In the genomic region with DNA sequence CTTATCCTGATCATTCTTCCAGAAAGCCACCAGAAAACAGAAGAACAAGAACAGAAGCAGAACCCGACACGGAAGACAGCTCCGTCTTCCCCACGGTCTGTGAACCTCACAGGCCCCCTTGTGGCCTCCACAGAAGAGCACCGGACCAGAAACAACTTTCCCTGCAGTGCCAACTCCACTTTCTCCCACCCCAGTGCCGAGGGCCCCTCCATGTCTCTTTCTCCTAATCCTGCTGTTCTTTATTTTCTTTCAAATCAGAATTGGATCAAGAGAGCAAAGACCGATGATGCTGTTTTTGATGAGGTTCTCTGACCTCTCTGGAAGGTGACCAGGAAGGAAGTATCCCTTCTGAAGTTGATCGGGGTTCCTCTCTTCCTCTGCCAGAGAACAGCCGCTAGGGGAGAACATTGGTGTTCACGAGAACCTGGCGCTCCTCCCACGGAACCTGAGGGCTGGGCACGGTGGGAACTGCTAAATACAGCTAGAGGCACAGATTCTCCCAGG, we compare ENCODE assay signal across 8 cellular contexts. TPM values are rescaled to one million over a fixed set of nuclear protein-coding genes. Genes with fewer than 3 reads are reported as not detected.
DNase-seq lines count a peak whose midpoint lies in the region; ATAC-seq and TF ChIP-seq lines count a peak whose summit lies in the region.

No MANE protein-coding gene starts in this region.

- no peak overlapping the region for H3K27ac ChIP-seq in adrenal gland

- H3K36me3 ChIP-seq in adrenal gland (replicated peaks in 1 of 2) = no peaks in the 10 kb centered on the region

- no peaks in the 10 kb centered on the region for H3K4me1 ChIP-seq in adrenal gland (replicated peaks in 1 of 2)

- DNase-seq in AG04449 (ENCODE audit: low read depth, low spot score) = no peak
- no peak for DNase-seq in GM12864 (ENCODE audit: low read depth)
- peak; percentile 19 for DNase-seq in NCI-H2196 treated with DMSO at 0.1 percent for 48 hours (lab: John Stamatoyannopoulos, UW; ENCODE audit: unreplicated experiment)
- DNase-seq in adrenal gland = peak in 5 of 7 donors; percentile 24 to 44 (median 37)
- peak; percentile 55 for DNase-seq in inferior parietal cortex (ENCODE audit: extremely low spot score)
- DNase-seq in superior temporal gyrus (ENCODE audit: extremely low spot score) = peak; percentile 44
- DNase-seq in NCI-H2227 treated with DMSO at 0.1 percent for 48 hours (lab: John Stamatoyannopoulos, UW) = no peak

- intact Hi-C loops in adrenal gland (cut with DNase I) = no loop called here

- no peaks in the 10 kb centered on the region for H3K27me3 ChIP-seq in adrenal gland

- TF ChIP-seq POLR2A in adrenal gland (IDR thresholded peaks at IDR 0.05) = no peak

- 33 to 46% (median 43%) methylated on average over 13 of the region's 13 CpGs for WGBS in adrenal gland, 4 donors

- no peak for ATAC-seq in GM21390 (IDR thresholded peaks at IDR 0.05; ENCODE audit: unreplicated experiment)

- peak; percentile 57 for TF ChIP-seq CTCF in AG04449 (IDR thresholded peaks at IDR 0.05; ENCODE audit: insufficient read depth, low read length, missing control alignments)
- TF ChIP-seq CTCF in GM12864 (IDR thresholded peaks at IDR 0.05; ENCODE audit: low read depth, low read length, missing control alignments) = peak; percentile 73
- TF ChIP-seq CTCF in adrenal gland (IDR thresholded peaks at IDR 0.05) = peak; percentile 24 to 57 (median 49)

- POLR2A ChIA-PET in AG04449 (lab: Yijun Ruan, JAX) = no interaction called here

- no peak overlapping the region for H3K4me3 ChIP-seq in AG04449 (ENCODE audit: low read depth, low read length)
- H3K4me3 ChIP-seq in GM12864 (ENCODE audit: low read depth, low read length) = no peak overlapping the region
- no peak overlapping the region for H3K4me3 ChIP-seq in adrenal gland

- no peaks in the 10 kb centered on the region for H3K9me3 ChIP-seq in adrenal gland (replicated peaks in 1 of 3)

- CTCF ChIA-PET in AG04449 (lab: Yijun Ruan, JAX) = interaction anchor here (0.6 to 2.3 kb wide), 16 partner anchors 11 to 862 kb away, joined by 3 to 15 read pairs (median 4); no protein-coding TSS in a partner anchor

RNA-seq across cellular contexts. Expression of gene CTTNBP2NL, which starts 58.9 kb away (rescaled TPM):
- total RNA-seq in adrenal gland = 10 to 100 TPM in 5 of 8 donors, 1 to 10 TPM in 3; 5.5 to 22.0 (median 16.8) TPM
- 10 to 100 TPM in 1 of 3 donors, 1 to 10 TPM in 2; 2.5 to 11.3 (median 6.3) TPM for polyA plus RNA-seq in adrenal gland

Comparison
In these comparisons a context has a peak if more than half of its experiments do, and no peak if none do; other contexts are left out.
1. DNase-seq: peak in NCI-H2196 treated with DMSO at 0.1 percent for 48 hours (single experiment), adrenal gland (5 of 7), inferior parietal cortex (single experiment) and superior temporal gyrus (single experiment); none in AG04449 (single experiment), GM12864 (single experiment) and NCI-H2227 treated with DMSO at 0.1 percent for 48 hours (single experiment).
2. Peak in every context shown above with its lines, with median percentiles within 50 percentile points of each other: CTCF ChIP-seq.